ENCODE assay signal across 20 cellular contexts in the genomic region with DNA sequence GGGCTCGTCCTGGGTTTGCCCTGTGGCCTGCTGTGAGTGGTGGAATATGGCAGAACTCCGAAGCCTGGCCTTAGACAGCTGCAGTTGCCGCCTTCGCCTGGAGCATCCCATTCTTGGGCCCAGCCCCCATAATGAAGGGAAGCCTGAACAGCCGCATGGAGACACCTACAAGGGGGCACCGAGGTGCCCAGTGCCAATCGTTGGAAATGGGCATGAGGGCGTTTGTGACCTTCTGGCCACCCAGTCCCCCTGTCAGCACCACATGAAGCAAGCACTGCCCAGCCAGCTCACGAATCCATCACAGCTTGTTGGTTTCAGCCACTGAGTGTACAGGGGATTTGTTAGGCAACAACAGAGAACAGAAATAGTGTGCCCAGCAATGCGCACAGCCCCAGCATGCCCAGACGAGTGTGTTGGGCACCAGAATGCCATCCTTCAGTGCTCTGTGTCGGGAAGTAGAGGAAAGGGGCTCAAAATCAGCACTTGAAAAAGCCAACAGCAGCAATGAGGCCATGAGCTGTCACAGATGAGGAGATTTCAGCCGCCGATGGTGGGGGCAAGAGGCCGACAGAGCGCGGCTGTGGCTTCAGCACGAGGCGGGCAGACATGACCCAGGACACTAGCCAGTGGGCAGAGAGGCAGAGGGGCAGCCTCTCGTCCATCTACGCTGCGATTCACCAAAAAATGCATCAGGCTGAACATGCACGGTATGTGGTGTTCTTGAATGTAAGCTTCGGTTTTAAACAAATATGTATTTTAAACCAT.
"Had no signal": no experiment of that assay in that cellular context is flagged by ENCODE, and none has a peak within 500 bp of the region (broad histone marks: within the 10 kb centered on the region; RNA-seq: fewer than 3 reads in every experiment).

No MANE protein-coding gene starts in this region.

- H3K4me2 ChIP-seq: hepatocyte had no signal

- DNase-seq: activated CD4-positive, alpha-beta memory T cell treated with anti-CD3 and anti-CD28 coated beads for 36 hours; activated CD4-positive, alpha-beta T cell treated with anti-CD3 and anti-CD28 coated beads for 4 hours; activated CD4-positive, CD25-positive, alpha-beta regulatory T cell; activated gamma-delta T cell; activated naive CD4-positive, alpha-beta T cell treated with anti-CD3 and anti-CD28 coated beads, Interleukin-2, amount 50 U/mL, for 16 hours; activated naive CD8-positive, alpha-beta T cell treated with anti-CD3 and anti-CD28 coated beads, Interleukin-2, amount 50 U/mL, for 24 hours; body of pancreas; effector CD4-positive, alpha-beta T cell; foreskin keratinocyte; mesendoderm; naive thymus-derived CD4-positive, alpha-beta T cell; stimulated activated CD4-positive, alpha-beta T cell treated with anti-CD3 and anti-CD28 coated beads, Interleukin-4, amount 100 ng/mL, for 24 hours; stimulated activated naive CD8-positive, alpha-beta T cell treated with anti-CD3 and anti-CD28 coated beads, Interleukin-15, Interleukin-2, amounts not matched to agents 100 U/mL and 50 U/mL, for 24 hours; T1000; upper lobe of right lung had no signal

- H3K9ac ChIP-seq: parathyroid adenoma had no signal

- H3K27ac Mint-ChIP-seq: activated CD4-positive, alpha-beta memory T cell treated with anti-CD3 and anti-CD28 coated beads for 36 hours; activated naive CD8-positive, alpha-beta T cell treated with anti-CD3 and anti-CD28 coated beads, Interleukin-2, amount 50 U/mL, for 24 hours; dendritic cell treated with granulocyte-macrophage colony-stimulating factor and Interleukin-4, amounts not matched to agents 40 ng/mL and 50 ng/mL, for 4 days; naive thymus-derived CD4-positive, alpha-beta T cell; T-helper 1 cell treated with Interleukin-12 subunit alpha and Interleukin-12 subunit beta and Interleukin-4 antibody, amounts not matched to agents 30 μg/mL and 1 μg/mL, for 36 hours had no signal

- H3K36me3 Mint-ChIP-seq: activated CD4-positive, alpha-beta memory T cell treated with anti-CD3 and anti-CD28 coated beads for 36 hours; naive thymus-derived CD4-positive, alpha-beta T cell had no signal

- H2AFZ ChIP-seq: hepatocyte, parathyroid adenoma had no signal

- H3K9me3 ChIP-seq: body of pancreas, neutrophil, upper lobe of right lung had no signal

- H3K4me3 ChIP-seq: body of pancreas, hepatocyte, upper lobe of right lung had no signal

- ATAC-seq: activated naive CD8-positive, alpha-beta T cell treated with anti-CD3 and anti-CD28 coated beads, Interleukin-2, amount 50 U/mL, for 24 hours; body of pancreas; foreskin keratinocyte; naive thymus-derived CD4-positive, alpha-beta T cell; stimulated activated naive CD8-positive, alpha-beta T cell treated with anti-CD3 and anti-CD28 coated beads, Interleukin-15, Interleukin-2, amounts not matched to agents 100 U/mL and 50 U/mL, for 24 hours; upper lobe of right lung had no signal

- H3K27ac ChIP-seq: body of pancreas, foreskin keratinocyte, neutrophil, parathyroid adenoma, upper lobe of right lung had no signal

- H3K9me3 Mint-ChIP-seq: activated CD4-positive, alpha-beta memory T cell treated with anti-CD3 and anti-CD28 coated beads for 36 hours; activated naive CD8-positive, alpha-beta T cell treated with anti-CD3 and anti-CD28 coated beads, Interleukin-2, amount 50 U/mL, for 24 hours; dendritic cell treated with granulocyte-macrophage colony-stimulating factor and Interleukin-4, amounts not matched to agents 40 ng/mL and 50 ng/mL, for 4 days; naive thymus-derived CD4-positive, alpha-beta T cell; T-helper 1 cell treated with Interleukin-12 subunit alpha and Interleukin-12 subunit beta and Interleukin-4 antibody, amounts not matched to agents 30 μg/mL and 1 μg/mL, for 36 hours had no signal

- H3K36me3 ChIP-seq: neutrophil, upper lobe of right lung had no signal

- H3K27me3 ChIP-seq: body of pancreas, foreskin keratinocyte, hepatocyte, upper lobe of right lung had no signal

- H3K4me3 Mint-ChIP-seq: activated CD4-positive, alpha-beta memory T cell treated with anti-CD3 and anti-CD28 coated beads for 36 hours; activated naive CD8-positive, alpha-beta T cell treated with anti-CD3 and anti-CD28 coated beads, Interleukin-2, amount 50 U/mL, for 24 hours; dendritic cell treated with granulocyte-macrophage colony-stimulating factor and Interleukin-4, amounts not matched to agents 40 ng/mL and 50 ng/mL, for 4 days; naive thymus-derived CD4-positive, alpha-beta T cell; T-helper 1 cell treated with Interleukin-12 subunit alpha and Interleukin-12 subunit beta and Interleukin-4 antibody, amounts not matched to agents 30 μg/mL and 1 μg/mL, for 36 hours had no signal

- H3K27me3 Mint-ChIP-seq: activated CD4-positive, alpha-beta memory T cell treated with anti-CD3 and anti-CD28 coated beads for 36 hours; dendritic cell treated with granulocyte-macrophage colony-stimulating factor and Interleukin-4, amounts not matched to agents 40 ng/mL and 50 ng/mL, for 4 days had no signal
